ENCODE assay signal across 14 cellular contexts in the genomic region with DNA sequence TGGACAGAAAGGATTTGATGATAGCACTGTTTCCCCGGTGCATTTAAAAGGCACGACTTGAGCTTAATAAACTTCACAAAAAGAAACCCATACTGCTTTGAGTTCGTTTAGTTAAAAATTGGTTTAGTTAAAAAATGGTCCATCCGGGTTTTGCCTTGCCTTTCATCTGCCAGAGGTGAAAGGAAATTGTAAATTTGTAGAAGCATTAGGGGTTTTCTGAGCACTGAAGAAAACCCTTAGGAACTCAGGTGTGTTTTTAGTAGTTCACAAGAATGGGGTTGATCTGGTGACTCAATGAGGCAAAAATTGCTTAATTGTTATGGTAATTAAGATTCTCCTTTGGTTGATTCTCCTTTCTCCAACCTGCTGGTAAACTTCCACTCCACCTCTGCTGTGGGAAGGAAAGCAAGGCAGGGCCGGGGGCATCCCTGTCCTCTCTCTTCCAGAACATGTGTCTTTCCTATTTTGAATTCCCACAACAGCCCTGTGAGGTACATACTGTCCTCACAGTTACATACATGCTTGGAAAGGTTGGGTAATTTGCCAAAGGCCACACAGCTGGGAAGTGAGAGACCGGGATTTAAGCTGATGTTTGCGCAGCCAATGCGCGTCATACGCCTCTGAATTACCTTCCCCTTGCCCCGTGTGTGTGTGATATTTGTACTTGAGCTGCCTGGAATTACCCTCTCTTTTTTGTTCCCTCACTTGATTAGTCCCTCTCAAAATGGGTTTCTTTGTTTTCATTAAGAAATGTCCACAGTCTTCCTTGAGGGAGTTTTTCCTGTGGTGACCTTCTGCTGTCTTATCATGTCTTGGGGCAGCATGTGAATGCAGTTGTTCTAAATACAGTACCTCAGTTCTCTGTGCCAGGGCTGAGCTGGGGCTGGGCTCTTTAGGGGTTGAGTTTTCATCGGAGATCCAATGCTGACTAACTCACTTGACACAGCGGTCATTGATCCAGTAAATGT.
DNase-seq lines count a peak whose midpoint lies in the region; ATAC-seq and TF ChIP-seq lines count a peak whose summit lies in the region.
"Had no signal": no experiment of that assay in that cellular context is flagged by ENCODE, and none has a peak within 500 bp of the region (broad histone marks: within the 10 kb centered on the region; RNA-seq: fewer than 3 reads in every experiment).

No MANE protein-coding gene starts in this region.

- TF ChIP-seq EP300 in suprapubic skin (IDR thresholded peaks at IDR 0.05): no peak

- no peak overlapping the region for H3K4me3 ChIP-seq in CD8-positive, alpha-beta memory T cell (ENCODE audit: low read length)
- H3K4me3 ChIP-seq in Jurkat, Clone E6-1 (ENCODE audit: low read length): no peak overlapping the region
- no peak overlapping the region for H3K4me3 ChIP-seq in fibroblast of pulmonary artery (replicated peaks; ENCODE audit: low read depth, low read length)
- H3K4me3 ChIP-seq in naive thymus-derived CD4-positive, alpha-beta T cell (ENCODE audit: low read length): no peak overlapping the region
- no peak overlapping the region for H3K4me3 ChIP-seq in suprapubic skin
- H3K4me3 ChIP-seq: SJCRH30 had no signal

- peak; percentile 22 for ATAC-seq in naive thymus-derived CD4-positive, alpha-beta T cell
- ATAC-seq in natural killer cell treated with Interleukin-12 subunit alpha and Interleukin-12 subunit beta and Interleukin-15 and Interleukin-18, amount 100 ng/mL, for 72 hours: no peak
- no peak for ATAC-seq in activated T-helper 17 cell treated with anti-CD3 and anti-CD28 coated beads, Interleukin-2, amount 50 U/mL, for 72 hours (replicated peaks)

- no peaks in the 10 kb centered on the region for H3K27me3 Mint-ChIP-seq in CD8-positive, alpha-beta memory T cell
- H3K27me3 Mint-ChIP-seq in naive thymus-derived CD4-positive, alpha-beta T cell: no peaks in the 10 kb centered on the region
- H3K27me3 Mint-ChIP-seq in natural killer cell treated with Interleukin-12 subunit alpha and Interleukin-12 subunit beta and Interleukin-15 and Interleukin-18, amount 100 ng/mL, for 72 hours: no peaks in the 10 kb centered on the region
- no peaks in the 10 kb centered on the region for H3K27me3 Mint-ChIP-seq in activated T-helper 17 cell treated with anti-CD3 and anti-CD28 coated beads, Interleukin-2, amount 50 U/mL, for 72 hours

- no peak overlapping the region for H3K27ac ChIP-seq in CD8-positive, alpha-beta memory T cell (ENCODE audit: low read depth, low read length)
- peak overlapping the region; percentile 20 for H3K27ac ChIP-seq in naive thymus-derived CD4-positive, alpha-beta T cell (ENCODE audit: low read depth, low read length)
- no peak overlapping the region for H3K27ac ChIP-seq in suprapubic skin
- H3K27ac ChIP-seq: C4-2B, epithelial cell of prostate, SJCRH30 had no signal

- DNase-seq in CD8-positive, alpha-beta memory T cell: no peak
- peak; percentile 8 for DNase-seq in Jurkat, Clone E6-1 (ENCODE audit: low read depth, low spot score)
- DNase-seq in fibroblast of pulmonary artery (ENCODE audit: low read depth) (peak; percentile 55), NCI-H1048 (lab: John Stamatoyannopoulos, UW) (no peak), suprapubic skin (ENCODE audit: low spot score in 2 of 2) (no peak)
- peak in 2 of 9 donors; percentile 6 to 25 for DNase-seq in naive thymus-derived CD4-positive, alpha-beta T cell
- DNase-seq in natural killer cell treated with Interleukin-12 subunit alpha and Interleukin-12 subunit beta and Interleukin-15 and Interleukin-18, amount 100 ng/mL, for 72 hours (ENCODE audit: low spot score): no peak
- DNase-seq: KG1, NCI-H1694 treated with DMSO at 0.1 percent for 48 hours, NCI-H774, SJCRH30 had no signal

- peaks cover 75 to 86% (median 83%) of the 10 kb centered on the region in 3 donors for H3K4me1 Mint-ChIP-seq in CD8-positive, alpha-beta memory T cell
- peaks cover 29 to 59% (median 55%) of the 10 kb centered on the region in 7 donors for H3K4me1 Mint-ChIP-seq in naive thymus-derived CD4-positive, alpha-beta T cell
- H3K4me1 Mint-ChIP-seq in natural killer cell treated with Interleukin-12 subunit alpha and Interleukin-12 subunit beta and Interleukin-15 and Interleukin-18, amount 100 ng/mL, for 72 hours (ENCODE audit: low read depth in 2 of 2): peaks cover 70 to 77% of the 10 kb centered on the region in 2 donors
- H3K4me1 Mint-ChIP-seq in activated T-helper 17 cell treated with anti-CD3 and anti-CD28 coated beads, Interleukin-2, amount 50 U/mL, for 72 hours: peaks cover 11% of the 10 kb centered on the region

- H3K27me3 ChIP-seq in CD8-positive, alpha-beta memory T cell (ENCODE audit: insufficient read depth, low read length, poor library complexity, severe bottlenecking): no peaks in the 10 kb centered on the region
- no peaks in the 10 kb centered on the region for H3K27me3 ChIP-seq in naive thymus-derived CD4-positive, alpha-beta T cell (ENCODE audit: control insufficient read depth in 2 of 2, insufficient read depth in 2 of 2, low read length in 2 of 2)
- no peaks in the 10 kb centered on the region for H3K27me3 ChIP-seq in suprapubic skin
- H3K27me3 ChIP-seq: SJCRH30 had no signal

- 88% methylated on average over 13 of the region's 13 CpGs for WGBS in suprapubic skin

- POLR2A ChIA-PET in CD8-positive, alpha-beta memory T cell (lab: Charles Lee): no interaction called here
- POLR2A ChIA-PET in naive thymus-derived CD4-positive, alpha-beta T cell (lab: Charles Lee): interaction anchor here (0.6 to 1.0 kb wide), 3 partner anchors 66 to 869 kb away, joined by 3 to 4 read pairs (median 3); a partner anchor contains a TSS

- H3K4me1 ChIP-seq in CD8-positive, alpha-beta memory T cell (ENCODE audit: insufficient read depth, low read length): peaks cover 7% of the 10 kb centered on the region
- H3K4me1 ChIP-seq in naive thymus-derived CD4-positive, alpha-beta T cell (ENCODE audit: control insufficient read depth in 2 of 2, insufficient read depth in 2 of 2, low read length in 2 of 2): peaks cover 0 to 12% of the 10 kb centered on the region in 2 donors
- peaks cover 27% of the 10 kb centered on the region for H3K4me1 ChIP-seq in suprapubic skin

- TF ChIP-seq POLR2A in suprapubic skin (IDR thresholded peaks at IDR 0.05): no peak

- TF ChIP-seq CTCF in fibroblast of pulmonary artery (IDR thresholded peaks at IDR 0.05; ENCODE audit: low read length, missing control alignments) (no peak), suprapubic skin (IDR thresholded peaks at IDR 0.05) (no peak)

- H3K27ac Mint-ChIP-seq in CD8-positive, alpha-beta memory T cell: peak overlapping the region; percentile 33 to 92 (median 74)
- H3K27ac Mint-ChIP-seq in naive thymus-derived CD4-positive, alpha-beta T cell: peak overlapping the region; percentile 39 to 92 (median 84)
- H3K27ac Mint-ChIP-seq in natural killer cell treated with Interleukin-12 subunit alpha and Interleukin-12 subunit beta and Interleukin-15 and Interleukin-18, amount 100 ng/mL, for 72 hours: peak overlapping the region in 1 of 2 donors; percentile 59
- H3K27ac Mint-ChIP-seq in activated T-helper 17 cell treated with anti-CD3 and anti-CD28 coated beads, Interleukin-2, amount 50 U/mL, for 72 hours: no peak overlapping the region

- no peaks in the 10 kb centered on the region for H3K9me3 Mint-ChIP-seq in CD8-positive, alpha-beta memory T cell
- H3K9me3 Mint-ChIP-seq in naive thymus-derived CD4-positive, alpha-beta T cell: no peaks in the 10 kb centered on the region
- no peaks in the 10 kb centered on the region for H3K9me3 Mint-ChIP-seq in natural killer cell treated with Interleukin-12 subunit alpha and Interleukin-12 subunit beta and Interleukin-15 and Interleukin-18, amount 100 ng/mL, for 72 hours
- H3K9me3 Mint-ChIP-seq in activated T-helper 17 cell treated with anti-CD3 and anti-CD28 coated beads, Interleukin-2, amount 50 U/mL, for 72 hours: no peaks in the 10 kb centered on the region

- intact Hi-C loops in naive thymus-derived CD4-positive, alpha-beta T cell (cut with micrococcal nuclease): loop anchor here in 1 of 2 donors (5.0 kb wide), 1 partner anchor 207 kb away; no protein-coding TSS in a partner anchor

- CTCF ChIA-PET in CD8-positive, alpha-beta memory T cell (lab: Charles Lee): interaction anchor here (0.8 to 3.7 kb wide), 9 partner anchors 16 to 166 kb away, joined by 3 to 24 read pairs (median 5); a partner anchor contains a TSS
- CTCF ChIA-PET in naive thymus-derived CD4-positive, alpha-beta T cell (lab: Charles Lee): interaction anchor here (1.1 to 3.0 kb wide), 6 partner anchors 11 to 151 kb away, joined by 4 to 24 read pairs (median 4); no protein-coding TSS in a partner anchor

- no peaks in the 10 kb centered on the region for H3K9me3 ChIP-seq in CD8-positive, alpha-beta memory T cell (ENCODE audit: low read length)
- H3K9me3 ChIP-seq in naive thymus-derived CD4-positive, alpha-beta T cell (ENCODE audit: control insufficient read depth in 2 of 3, low read length in 3 of 3): no peaks in the 10 kb centered on the region
- H3K9me3 ChIP-seq in suprapubic skin: no peaks in the 10 kb centered on the region
- H3K9me3 ChIP-seq: SJCRH30 had no signal

- H3K4me3 Mint-ChIP-seq in CD8-positive, alpha-beta memory T cell: peak overlapping the region in 5 of 7 donors; percentile 3 to 73 (median 27)
- peak overlapping the region in 8 of 10 donors; percentile 14 to 62 (median 44) for H3K4me3 Mint-ChIP-seq in naive thymus-derived CD4-positive, alpha-beta T cell
- no peak overlapping the region for H3K4me3 Mint-ChIP-seq in natural killer cell treated with Interleukin-12 subunit alpha and Interleukin-12 subunit beta and Interleukin-15 and Interleukin-18, amount 100 ng/mL, for 72 hours
- no peak overlapping the region for H3K4me3 Mint-ChIP-seq in activated T-helper 17 cell treated with anti-CD3 and anti-CD28 coated beads, Interleukin-2, amount 50 U/mL, for 72 hours

- no peaks in the 10 kb centered on the region for H3K36me3 ChIP-seq in CD8-positive, alpha-beta memory T cell (ENCODE audit: insufficient read depth, low read length)
- no peaks in the 10 kb centered on the region for H3K36me3 ChIP-seq in naive thymus-derived CD4-positive, alpha-beta T cell (ENCODE audit: control insufficient read depth in 2 of 3, insufficient read depth in 3 of 3, low read length in 3 of 3)
- H3K36me3 ChIP-seq in suprapubic skin: no peaks in the 10 kb centered on the region
- H3K36me3 ChIP-seq: SJCRH30 had no signal

- no peaks in the 10 kb centered on the region for H3K36me3 Mint-ChIP-seq in CD8-positive, alpha-beta memory T cell
- no peaks in the 10 kb centered on the region for H3K36me3 Mint-ChIP-seq in naive thymus-derived CD4-positive, alpha-beta T cell
- no peaks in the 10 kb centered on the region for H3K36me3 Mint-ChIP-seq in natural killer cell treated with Interleukin-12 subunit alpha and Interleukin-12 subunit beta and Interleukin-15 and Interleukin-18, amount 100 ng/mL, for 72 hours
- H3K36me3 Mint-ChIP-seq in activated T-helper 17 cell treated with anti-CD3 and anti-CD28 coated beads, Interleukin-2, amount 50 U/mL, for 72 hours (ENCODE audit: low read depth): no peaks in the 10 kb centered on the region

Comparison
In these comparisons a context has a peak if more than half of its experiments do, and no peak if none do; other contexts are left out.
1. DNase-seq: peak in Jurkat, Clone E6-1 (single experiment) and fibroblast of pulmonary artery (single experiment); none in CD8-positive, alpha-beta memory T cell (0 of 5), natural killer cell treated with Interleukin-12 subunit alpha and Interleukin-12 subunit beta and Interleukin-15 and Interleukin-18, amount 100 ng/mL, for 72 hours (single experiment), NCI-H1048 (single experiment) and suprapubic skin (0 of 2).
2. H3K4me3 Mint-ChIP-seq: peak in CD8-positive, alpha-beta memory T cell (5 of 7) and naive thymus-derived CD4-positive, alpha-beta T cell (8 of 10); none in natural killer cell treated with Interleukin-12 subunit alpha and Interleukin-12 subunit beta and Interleukin-15 and Interleukin-18, amount 100 ng/mL, for 72 hours (single experiment) and activated T-helper 17 cell treated with anti-CD3 and anti-CD28 coated beads, Interleukin-2, amount 50 U/mL, for 72 hours (single experiment).